8 cellular contexts compared by ENCODE assay signal in the genomic region with DNA sequence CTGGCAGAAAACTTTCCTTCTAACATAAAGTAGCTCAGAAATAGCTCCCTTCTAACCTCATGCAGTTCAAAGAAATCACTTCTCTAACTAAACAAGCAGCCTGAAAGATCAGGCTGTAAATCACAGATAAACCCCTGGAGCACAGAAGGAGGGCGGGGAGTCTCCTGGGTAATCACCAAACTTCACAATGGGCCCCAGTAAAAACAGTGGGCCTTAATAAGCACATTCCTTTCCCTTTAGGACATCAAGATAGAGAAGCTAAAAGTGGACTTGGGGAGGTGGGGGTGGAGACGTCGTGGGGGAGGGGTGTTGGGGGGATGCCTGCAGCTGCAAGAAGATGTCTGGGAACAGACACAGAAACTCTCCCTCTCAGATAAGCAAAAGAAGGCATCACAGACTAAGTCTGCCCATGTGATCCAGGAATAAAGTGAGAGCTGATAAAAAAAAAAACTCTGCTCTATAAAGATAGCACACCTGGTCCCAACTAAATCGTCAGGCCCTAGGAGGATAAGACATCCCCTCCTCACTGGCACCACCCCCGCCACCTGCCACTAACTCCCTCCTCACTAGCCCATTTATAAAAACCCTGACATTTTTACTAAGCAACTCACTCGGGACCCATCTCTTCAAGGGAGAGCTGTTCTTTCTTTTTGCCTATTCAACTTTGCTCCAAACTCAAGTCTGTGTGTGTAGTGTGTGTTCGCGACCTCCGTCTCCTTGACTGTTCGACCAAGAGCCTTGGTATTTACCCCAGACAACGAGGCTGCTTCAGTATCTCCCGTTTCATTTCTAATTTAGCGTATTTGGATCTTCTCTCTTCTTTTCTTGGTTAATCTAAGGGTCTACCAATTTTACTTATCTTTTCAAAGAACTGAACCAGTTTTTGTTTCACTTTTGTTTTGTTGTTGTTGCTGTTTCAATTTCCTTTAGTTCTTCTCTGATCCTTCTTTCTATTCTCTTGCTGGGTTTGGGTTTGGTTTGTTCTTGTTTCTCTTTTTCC. TPM values are rescaled to one million over a fixed set of nuclear protein-coding genes. Genes with fewer than 3 reads are reported as not detected.
DNase-seq lines count a peak whose midpoint lies in the region; ATAC-seq and TF ChIP-seq lines count a peak whose summit lies in the region.

No MANE protein-coding gene starts in this region.

- peaks cover 12% of the 10 kb centered on the region for H3K9me1 ChIP-seq in IMR-90 (ENCODE audit: insufficient read depth, low read length)

- H3K9me3 ChIP-seq in IMR-90 (ENCODE audit: control insufficient read depth, insufficient read depth, low read length) (no peaks in the 10 kb centered on the region), gastrocnemius medialis (no peaks in the 10 kb centered on the region)

- H2AFZ ChIP-seq in IMR-90 (replicated peaks; ENCODE audit: low read length, poor library complexity) = peak overlapping the region; percentile 58

- peaks cover 32% of the 10 kb centered on the region for H3K4me1 Mint-ChIP-seq in activated naive CD8-positive, alpha-beta T cell treated with anti-CD3 and anti-CD28 coated beads, Interleukin-2, amount 50 U/mL, for 24 hours

- H3K79me1 ChIP-seq in IMR-90 (ENCODE audit: low read depth in 1 of 2, low read length in 2 of 2) = peaks cover 23 to 53% of the 10 kb centered on the region in 2 experiments

- BruUV-seq in IMR-90 (replicated peaks; lab: Mats Ljungman, UMichigan) = TSS peak; percentile 84

- in situ Hi-C loops in IMR-90 (cut with MboI; ENCODE audit: low sequenced_read_pairs) = no loop called here
- in situ Hi-C loops in gastrocnemius medialis (cut with MboI; ENCODE audit: low sequenced_read_pairs in 4 of 4) = no loop called here

- peaks cover 12% of the 10 kb centered on the region for H3K4me1 ChIP-seq in IMR-90 (ENCODE audit: control insufficient read depth, insufficient read depth, low read length)
- peaks cover 22 to 25% of the 10 kb centered on the region in 2 donors for H3K4me1 ChIP-seq in gastrocnemius medialis

- H4K5ac ChIP-seq in IMR-90 (ENCODE audit: low read depth, low read length) = peak overlapping the region; percentile 66

- H2BK15ac ChIP-seq in IMR-90 (ENCODE audit: low read depth, low read length) = peak overlapping the region; percentile 50; the same call in 2 of the 3 replicates

- no peak for TF ChIP-seq POLR2A in GM18505 (IDR thresholded peaks at IDR 0.05; ENCODE audit: borderline replicate concordance, extremely low read depth, insufficient read depth, insufficient read length)
- TF ChIP-seq POLR2A in IMR-90 (IDR thresholded peaks at IDR 0.05; ENCODE audit: low read depth, low read length) = no peak; the same call in 1 of the 2 replicates
- no peak for TF ChIP-seq POLR2A in gastrocnemius medialis (IDR thresholded peaks at IDR 0.05)

- peak overlapping the region; percentile 75 for H4K91ac ChIP-seq in IMR-90 (ENCODE audit: insufficient read depth, low read depth, low read length)

- peak overlapping the region; percentile 98 for H3K14ac ChIP-seq in IMR-90 (replicated peaks; ENCODE audit: low read depth, low read length)

- H2AK5ac ChIP-seq in IMR-90 (ENCODE audit: low read depth, low read length) = peak overlapping the region; percentile 71

- intact Hi-C loops in IMR-90 (cut with micrococcal nuclease) = loop anchor here (1.0 to 10.0 kb wide), 3 partner anchors 32 to 390 kb away; a partner anchor contains a TSS
- intact Hi-C loops in gastrocnemius medialis (cut with DNase I; ENCODE audit: low total_unique reads) = no loop called here
- intact Hi-C loops in posterior vena cava (cut with DNase I) = no loop called here

- dilution Hi-C loops in IMR-90 (cut with HindIII; ENCODE audit: low sequenced_read_pairs, unreplicated experiment) = no loop called here

- H3K18ac ChIP-seq in IMR-90 (ENCODE audit: low read depth, low read length) = peak overlapping the region; percentile 71

- H2AK9ac ChIP-seq in IMR-90 (replicated peaks; ENCODE audit: low read depth, low read length, poor library complexity) = peak overlapping the region; percentile 47

- peaks cover 8% of the 10 kb centered on the region for H3K36me3 Mint-ChIP-seq in activated naive CD8-positive, alpha-beta T cell treated with anti-CD3 and anti-CD28 coated beads, Interleukin-2, amount 50 U/mL, for 24 hours (ENCODE audit: low read depth)

- ATAC-seq in GM18505 (IDR thresholded peaks at IDR 0.05; ENCODE audit: unreplicated experiment) (peak; percentile 47), IMR-90 (ENCODE audit: low read depth) (peak; percentile 82), gastrocnemius medialis (peak; percentile 42 to 53)
- peak; percentile 29 for ATAC-seq in activated naive CD8-positive, alpha-beta T cell treated with anti-CD3 and anti-CD28 coated beads, Interleukin-2, amount 50 U/mL, for 24 hours

- H3K27ac ChIP-seq in IMR-90 (ENCODE audit: insufficient read depth, low read length) = peak overlapping the region; percentile 92
- H3K27ac ChIP-seq in gastrocnemius medialis = peak overlapping the region; percentile 59 to 73 (median 65)
- no peak overlapping the region for H3K27ac ChIP-seq in RWPE1

- H3K9ac ChIP-seq in IMR-90 (ENCODE audit: low read depth, low read length) = peak overlapping the region; percentile 92

- peak overlapping the region; percentile 89 for H3K23ac ChIP-seq in IMR-90 (ENCODE audit: low read depth, low read length)

- peak overlapping the region; percentile 66 to 76 for H4K8ac ChIP-seq in IMR-90 (ENCODE audit: low read depth in 2 of 2, low read length in 2 of 2)

- peak overlapping the region; percentile 90 for H2BK5ac ChIP-seq in IMR-90 (ENCODE audit: low read depth, low read length, poor library complexity, severe bottlenecking)

- no peak for TF ChIP-seq RAD21 in IMR-90 (IDR thresholded peaks at IDR 0.05; ENCODE audit: low read length)

- POLR2A ChIA-PET in IMR-90 (lab: Charles Lee; ENCODE audit: unreplicated experiment) = interaction anchor here (0.6 kb wide), 1 partner anchor 57 kb away, joined by 3 read pairs; no protein-coding TSS in a partner anchor
- POLR2A ChIA-PET in RWPE1 (lab: Yijun Ruan, JAX; ENCODE audit: low non-redundant PET) = interaction anchor here (0.5 kb wide), 1 partner anchor 68 kb away, joined by 3 read pairs; no protein-coding TSS in a partner anchor

- peaks cover 4% of the 10 kb centered on the region for H3K9me3 Mint-ChIP-seq in activated naive CD8-positive, alpha-beta T cell treated with anti-CD3 and anti-CD28 coated beads, Interleukin-2, amount 50 U/mL, for 24 hours

- CTCF ChIA-PET in IMR-90 (lab: Yijun Ruan, JAX) (no interaction called here), RWPE1 (lab: Yijun Ruan, JAX) (interaction anchor here (0.6 kb wide), 1 partner anchor 124 kb away, joined by 3 read pairs; no protein-coding TSS in a partner anchor)

- H2BK120ac ChIP-seq in IMR-90 (ENCODE audit: low read depth, low read length) = peak overlapping the region; percentile 97

- no peak for TF ChIP-seq CTCF in IMR-90 (conservative IDR thresholded peaks at IDR 0.05; ENCODE audit: low read depth, low read length)
- TF ChIP-seq CTCF in gastrocnemius medialis (IDR thresholded peaks at IDR 0.05 in 4 of 5, conservative IDR thresholded peaks at IDR 0.05 in 1 of 5) = no peak
- TF ChIP-seq CTCF in RWPE1 (conservative IDR thresholded peaks at IDR 0.05; ENCODE audit: low read depth) = no peak

- H3K27me3 Mint-ChIP-seq in activated naive CD8-positive, alpha-beta T cell treated with anti-CD3 and anti-CD28 coated beads, Interleukin-2, amount 50 U/mL, for 24 hours = no peaks in the 10 kb centered on the region

- H4K20me1 ChIP-seq in IMR-90 (ENCODE audit: insufficient read depth, low read length) = no peaks in the 10 kb centered on the region

- H3K4me3 ChIP-seq in IMR-90 (ENCODE audit: insufficient read depth, low read depth, low read length) (peak overlapping the region; percentile 54), gastrocnemius medialis (peak overlapping the region; percentile 38 to 50 (median 44))

- H3K27ac Mint-ChIP-seq in activated naive CD8-positive, alpha-beta T cell treated with anti-CD3 and anti-CD28 coated beads, Interleukin-2, amount 50 U/mL, for 24 hours = no peak overlapping the region

- DNase-seq in IMR-90 (peak; percentile 87), hepatic stellate cell (ENCODE audit: low spot score) (peak; percentile 41), gastrocnemius medialis (no peak), NCI-H446 treated with DMSO at 0.1 percent for 48 hours (lab: John Stamatoyannopoulos, UW) (no peak), RWPE1 (ENCODE audit: low spot score) (no peak), posterior vena cava (ENCODE audit: low spot score) (no peak)
- DNase-seq in activated naive CD8-positive, alpha-beta T cell treated with anti-CD3 and anti-CD28 coated beads, Interleukin-2, amount 50 U/mL, for 24 hours = no peak

- no peak overlapping the region for H3K4me3 Mint-ChIP-seq in activated naive CD8-positive, alpha-beta T cell treated with anti-CD3 and anti-CD28 coated beads, Interleukin-2, amount 50 U/mL, for 24 hours

- WGBS in IMR-90 (ENCODE audit: extremely low coverage in 2 of 2, insufficient read length in 1 of 2), 2 experiments = no CpG with 5 or more reads among the region's 13 CpGs

- peak overlapping the region; percentile 91 for H3K56ac ChIP-seq in IMR-90 (ENCODE audit: extremely low read depth, insufficient read depth, low read length)

- H3K4ac ChIP-seq in IMR-90 (ENCODE audit: low read depth, low read length) = peak overlapping the region; percentile 95

- H3K4me2 ChIP-seq in IMR-90 (ENCODE audit: low read depth, low read length) = peak overlapping the region; percentile 72

- no peaks in the 10 kb centered on the region for H3K36me3 ChIP-seq in IMR-90 (ENCODE audit: control insufficient read depth, insufficient read depth, low read length)
- H3K36me3 ChIP-seq in gastrocnemius medialis = no peaks in the 10 kb centered on the region

- H3K27me3 ChIP-seq in IMR-90 (ENCODE audit: control insufficient read depth, insufficient read depth, low read length) = no peaks in the 10 kb centered on the region
- H3K27me3 ChIP-seq in gastrocnemius medialis = no peaks in the 10 kb centered on the region

- peak overlapping the region; percentile 93 for H2BK20ac ChIP-seq in IMR-90 (ENCODE audit: low read depth, low read length)

TF ChIP-seq in IMR-90, 13 proteins besides CTCF, POLR2A, EP300 and RAD21 (continues in another document):
- TF ChIP-seq CEBPB (IDR thresholded peaks at IDR 0.05; ENCODE audit: low read depth, low read length) (no peak), FOS (IDR thresholded peaks at IDR 0.05; ENCODE audit: low read depth, low read length) (no peak)
- TF ChIP-seq, protein P1, sequence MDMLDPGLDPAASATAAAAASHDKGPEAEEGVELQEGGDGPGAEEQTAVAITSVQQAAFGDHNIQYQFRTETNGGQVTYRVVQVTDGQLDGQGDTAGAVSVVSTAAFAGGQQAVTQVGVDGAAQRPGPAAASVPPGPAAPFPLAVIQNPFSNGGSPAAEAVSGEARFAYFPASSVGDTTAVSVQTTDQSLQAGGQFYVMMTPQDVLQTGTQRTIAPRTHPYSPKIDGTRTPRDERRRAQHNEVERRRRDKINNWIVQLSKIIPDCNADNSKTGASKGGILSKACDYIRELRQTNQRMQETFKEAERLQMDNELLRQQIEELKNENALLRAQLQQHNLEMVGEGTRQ (IDR thresholded peaks at IDR 0.05; ENCODE audit: low read depth, low read length) = peak; percentile 29; the same call in 1 of the 2 replicates

RNA-seq across cellular contexts. Expression of a gene that starts 31.7 kb away (rescaled TPM):
- total RNA-seq in IMR-90 (2012; rRNA removed) (7.0 and 12.5 TPM in 2 replicates), gastrocnemius medialis (10 to 100 TPM in 2 of 4 donors, 1 to 10 TPM in 2; 6.2 to 19.5 (median 12.3) TPM), posterior vena cava (10 to 100 TPM; 10.8 to 17.0 TPM)
- polyA plus RNA-seq in IMR-90 (2012; rRNA removed) = 22.0 and 28.9 TPM in 2 replicates
- 4.2 and 6.8 TPM in 2 replicates for polyA plus RNA-seq in IMR-90 (2012; cell fraction: cytosol; rRNA removed)
- 3.5 and 6.9 TPM in 2 replicates for polyA plus RNA-seq in IMR-90 (2012; cell fraction: nucleus; rRNA removed; ENCODE audit: low replicate concordance)

Comparison
In these comparisons a context has a peak if more than half of its experiments do, and no peak if none do; other contexts are left out.
1. ATAC-seq: peak in every context shown above with its lines; median percentile 82 in IMR-90; 48 in gastrocnemius medialis; 47 in GM18505; 29 in activated naive CD8-positive, alpha-beta T cell treated with anti-CD3 and anti-CD28 coated beads, Interleukin-2, amount 50 U/mL, for 24 hours.
2. DNase-seq: peak in IMR-90 (single experiment) and hepatic stellate cell (single experiment); none in activated naive CD8-positive, alpha-beta T cell treated with anti-CD3 and anti-CD28 coated beads, Interleukin-2, amount 50 U/mL, for 24 hours (single experiment), gastrocnemius medialis (0 of 2), NCI-H446 treated with DMSO at 0.1 percent for 48 hours (single experiment), RWPE1 (single experiment) and posterior vena cava (single experiment).